Comparison of ENCODE assay signal across 34 cellular contexts in the genomic region with DNA sequence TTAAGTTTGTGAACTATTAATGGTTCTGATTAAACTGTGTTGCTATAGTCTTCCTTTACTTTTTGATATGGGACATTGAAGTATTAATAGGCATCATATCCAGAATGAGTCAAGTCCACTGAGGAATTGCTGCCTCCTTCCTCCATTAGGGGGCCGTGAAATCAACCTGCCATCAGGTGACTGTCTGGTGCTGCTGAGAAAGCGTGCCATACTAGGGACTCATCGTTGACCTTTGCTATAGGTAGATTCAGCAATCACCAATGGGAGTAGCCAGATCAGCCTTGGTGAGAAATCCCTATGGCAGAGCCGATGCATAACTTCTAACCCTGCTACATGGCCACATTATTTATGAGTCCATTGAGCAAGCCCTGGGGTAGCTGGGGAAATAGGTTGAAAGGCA. TPM values are rescaled to one million over a fixed set of nuclear protein-coding genes. Genes with fewer than 3 reads are reported as not detected.
"Had no signal": no experiment of that assay in that cellular context is flagged by ENCODE, and none has a peak within 500 bp of the region (broad histone marks: within the 10 kb centered on the region; RNA-seq: fewer than 3 reads in every experiment).

No MANE protein-coding gene starts in this region.

- H3K4me1 ChIP-seq: adrenal gland, colonic mucosa, gastrocnemius medialis, uterus had no signal

- H3K9me3 ChIP-seq: adrenal gland, body of pancreas, colonic mucosa, gastrocnemius medialis, mucosa of descending colon, right lobe of liver, uterus had no signal

- H3K27me3 ChIP-seq: adrenal gland, body of pancreas, colonic mucosa, gastrocnemius medialis, right lobe of liver, uterus had no signal

- H3K4me3 ChIP-seq: adrenal gland, body of pancreas, colonic mucosa, gastrocnemius medialis, mucosa of descending colon, right lobe of liver, uterus had no signal

- DNase-seq: activated CD4-positive, alpha-beta T cell treated with anti-CD3 and anti-CD28 coated beads for 48 hours; activated CD4-positive, alpha-beta T cell treated with anti-CD3 and anti-CD28 coated beads, Interleukin-2, amount 50 U/mL, for 48 hours; activated CD8-positive, alpha-beta memory T cell treated with anti-CD3 and anti-CD28 coated beads for 24 hours; activated effector memory CD4-positive, alpha-beta T cell treated with Interleukin-2 at 50 U/mL for 16 hours; activated naive CD4-positive, alpha-beta T cell treated with anti-CD3 and anti-CD28 coated beads for 36 hours; activated naive CD8-positive, alpha-beta T cell treated with anti-CD3 and anti-CD28 coated beads for 36 hours; adrenal gland; aorta; body of pancreas; cerebellar nuclear complex; colonic mucosa; effector CD8-positive, alpha-beta T cell; erythroblast; gastrocnemius medialis; glutamatergic neuron; left cardiac atrium; left ventricle myocardium superior; mucosa of descending colon; posterior cingulate gyrus; right lobe of liver; stimulated activated CD4-positive, alpha-beta T cell treated with anti-CD3 and anti-CD28 coated beads, Interleukin-12 subunit alpha, Interleukin-12 subunit beta, amount 100 ng/mL, for 4 hours; stimulated activated CD4-positive, alpha-beta T cell treated with anti-CD3 and anti-CD28 coated beads, Interleukin-4, amount 100 ng/mL, for 24 hours; stimulated activated naive CD8-positive, alpha-beta T cell treated with anti-CD3 and anti-CD28 coated beads, Interleukin-15, amount 100 ng/mL, for 72 hours; substantia nigra; uterus had no signal

- H3K36me3 ChIP-seq: adrenal gland, colonic mucosa, gastrocnemius medialis, right lobe of liver, uterus had no signal

- H3K27ac ChIP-seq: adrenal gland, body of pancreas, colonic mucosa, gastrocnemius medialis, right lobe of liver, uterus had no signal

- ATAC-seq: activated CD4-positive, CD25-positive, alpha-beta regulatory T cell treated with anti-CD3 and anti-CD28 coated beads, Interleukin-2, amount 50 U/mL, for 24 hours; body of pancreas; gastrocnemius medialis; left cardiac atrium; left ventricle myocardium superior; mucosa of descending colon; right lobe of liver; stimulated activated memory B cell treated with anti-CD40 and anti-IgM and Interleukin-4, amounts not matched to agents 10 μg/mL and 1 μg/mL and 100 μg/mL, for 72 hours; stimulated activated naive CD8-positive, alpha-beta T cell treated with anti-CD3 and anti-CD28 coated beads, Interleukin-15, amount 100 ng/mL, for 72 hours had no signal

RNA-seq across cellular contexts. Expression of a gene that starts 30.1 kb away (rescaled TPM):
- total RNA-seq: activated naive CD4-positive, alpha-beta T cell treated with anti-CD3 and anti-CD28 coated beads for 36 hours; activated naive CD8-positive, alpha-beta T cell treated with anti-CD3 and anti-CD28 coated beads for 36 hours; aorta; dermis microvascular lymphatic vessel endothelial cell; gastrocnemius medialis; left cardiac atrium; left ventricle myocardium superior; lung microvascular endothelial cell; mesenteric fat pad; myocyte; osteoblast; skeletal muscle tissue; uterus had no signal
- polyA plus RNA-seq: keratinocyte had no signal
